ENCODE assay signal across 20 cellular contexts in genomic region chr14:93701562-93701961, GRCh38.
A peak's percentile ranks its signal among the peaks of the same experiment; 100 is the strongest.
DNase-seq lines count a peak whose midpoint lies in the region; ATAC-seq, FAIRE-seq and TF ChIP-seq lines count a peak whose summit lies in the region.
"Had no signal": no experiment of that assay in that cellular context is flagged by ENCODE, and none has a peak within 500 bp of the region (broad histone marks: within the 10 kb centered on the region; RNA-seq: fewer than 3 reads in every experiment).

No MANE protein-coding gene starts in this region.

- 0% methylated on average over 2 of the region's 2 CpGs for WGBS in A549 (ENCODE audit: missing lambda C conversion rate)
- WGBS in K562 (ENCODE audit: insufficient coverage, low coverage, missing lambda C conversion rate): 0% methylated on average over 2 of the region's 2 CpGs

- H3K79me2 ChIP-seq in K562 (ENCODE audit: control insufficient read depth, insufficient read depth, low read length): no peaks in the 10 kb centered on the region

- H2AFZ ChIP-seq in K562 (ENCODE audit: low read depth, low read length): no peak overlapping the region

- H3K9me3 ChIP-seq in A549: peaks cover 8% of the 10 kb centered on the region; the same call in 1 of the 3 replicates
- H3K9me3 ChIP-seq in HEK293 (ENCODE audit: control insufficient read depth, insufficient read depth, low read depth, low read length): no peaks in the 10 kb centered on the region; the same call in 1 of the 2 replicates
- no peaks in the 10 kb centered on the region for H3K9me3 ChIP-seq in K562 (replicated peaks; ENCODE audit: control insufficient read depth, insufficient read depth, low read depth, low read length)
- H3K9me3 ChIP-seq: Caco-2 had no signal

- peaks cover 3 to 11% of the 10 kb centered on the region in 2 experiments; a peak in 3 of 5 replicates for H3K27me3 ChIP-seq in K562 (ENCODE audit: control insufficient read depth in 2 of 2, insufficient read depth in 2 of 2, low read length in 2 of 2)
- H3K27me3 ChIP-seq: BLaER1 treated with 17β-estradiol and CSF1 and Interleukin-3, amounts not matched to agents 10 nM and 100 nM had no signal

- no peaks in the 10 kb centered on the region for H4K20me1 ChIP-seq in K562 (replicated peaks; ENCODE audit: control insufficient read depth, insufficient read depth, low read length)
- H4K20me1 ChIP-seq: BLaER1 treated with 17β-estradiol and CSF1 and Interleukin-3, amounts not matched to agents 10 nM and 100 nM had no signal

- no peak for TF ChIP-seq EP300 in A549 (IDR thresholded peaks at IDR 0.05)
- TF ChIP-seq EP300 in K562 (IDR thresholded peaks at IDR 0.05; ENCODE audit: low read length): no peak

- FAIRE-seq in A549 (lab: Jason Lieb, UNC) (no peak), K562 (lab: Jason Lieb, UNC) (no peak), urothelium cell line (lab: Jason Lieb, UNC) (no peak)
- FAIRE-seq: A204.1, D721Med, G401.6, GM12892, GM18507 had no signal

- BruUV-seq in K562 (replicated peaks; lab: Mats Ljungman, UMichigan): no TSS peak

- no peak overlapping the region for H3K9ac ChIP-seq in K562 (ENCODE audit: insufficient read depth in 1 of 2, low read depth in 2 of 2, low read length in 2 of 2)
- H3K9ac ChIP-seq: BLaER1 treated with 17β-estradiol and CSF1 and Interleukin-3, amounts not matched to agents 10 nM and 100 nM had no signal

- TF ChIP-seq CTCF in A549 (IDR thresholded peaks at IDR 0.05): no peak
- TF ChIP-seq CTCF in HEK293 (tag by site-specific recombination; IDR thresholded peaks at IDR 0.05): no peak
- no peak for TF ChIP-seq CTCF in K562 (IDR thresholded peaks at IDR 0.05 in 2 of 3, conservative IDR thresholded peaks at IDR 0.05 in 1 of 3; ENCODE audit: insufficient read depth in 2 of 3, low read depth in 1 of 3, low read length in 3 of 3)
- no peak for TF ChIP-seq CTCF in omental fat pad (IDR thresholded peaks at IDR 0.05)

- H3K36me3 ChIP-seq in HEK293 (ENCODE audit: control insufficient read depth in 2 of 2, insufficient read depth in 1 of 2, low read length in 2 of 2): no peaks in the 10 kb centered on the region
- H3K36me3 ChIP-seq in K562 (ENCODE audit: control insufficient read depth, insufficient read depth, low read length): no peaks in the 10 kb centered on the region
- H3K36me3 ChIP-seq: BLaER1 treated with 17β-estradiol and CSF1 and Interleukin-3, amounts not matched to agents 10 nM and 100 nM had no signal

- H3K4me3 ChIP-seq in A549 (no peak overlapping the region), HEK293 (ENCODE audit: low read depth, low read length) (no peak overlapping the region), K562 (no peak overlapping the region)
- H3K4me3 ChIP-seq: BLaER1 treated with 17β-estradiol and CSF1 and Interleukin-3, amounts not matched to agents 10 nM and 100 nM had no signal

- H3K4me2 ChIP-seq in A549 (no peak overlapping the region), K562 (ENCODE audit: insufficient read depth, low read length) (no peak overlapping the region)
- H3K4me2 ChIP-seq: BLaER1 treated with 17β-estradiol and CSF1 and Interleukin-3, amounts not matched to agents 10 nM and 100 nM had no signal

- in situ Hi-C loops in K562 (cut with MboI): no loop called here

- H3K27ac ChIP-seq in A549 (no peak overlapping the region), HEK293 (ENCODE audit: extremely low read depth, low read depth, low read length) (no peak overlapping the region), K562 (ENCODE audit: extremely low read depth, low read depth, low read length) (no peak overlapping the region)
- H3K27ac ChIP-seq: BLaER1 treated with 17β-estradiol and CSF1 and Interleukin-3, amounts not matched to agents 10 nM and 100 nM; C4-2B had no signal

- TF ChIP-seq RAD21 in A549 (conservative IDR thresholded peaks at IDR 0.05 in 1 of 2, IDR thresholded peaks at IDR 0.05 in 1 of 2) (no peak), K562 (CRISPR knock-in tag; conservative IDR thresholded peaks at IDR 0.05 in 1 of 2, IDR thresholded peaks at IDR 0.05 in 1 of 2) (no peak)

- intact Hi-C loops in K562 (cut with micrococcal nuclease): no loop called here

- DNase-seq in A549 (ENCODE audit: low read depth in 1 of 2, low spot score in 1 of 2) (no peak), K562 (ENCODE audit: extremely low read depth in 1 of 4, low spot score in 3 of 4) (no peak), urothelium cell line (ENCODE audit: low spot score) (no peak), omental fat pad (ENCODE audit: low spot score) (no peak)
- DNase-seq: 8988T; AML-193; Caco-2; Calu3; CD4-positive, alpha-beta T cell; CD8-positive, alpha-beta T cell; DMS79 treated with DMSO at 0.1 percent for 48 hours; GF-D8 had no signal

- TF ChIP-seq POLR2A in A549 (IDR thresholded peaks at IDR 0.05; ENCODE audit: low read length): no peak
- no peak for TF ChIP-seq POLR2A in K562 (conservative IDR thresholded peaks at IDR 0.05)

- H3K4me1 ChIP-seq in A549 (no peaks in the 10 kb centered on the region), HEK293 (ENCODE audit: control insufficient read depth, insufficient read depth, low read length) (no peaks in the 10 kb centered on the region), K562 (replicated peaks in 1 of 2; ENCODE audit: control insufficient read depth in 2 of 2, insufficient read depth in 2 of 2, low read length in 2 of 2) (no peaks in the 10 kb centered on the region)
- H3K4me1 ChIP-seq: BLaER1 treated with 17β-estradiol and CSF1 and Interleukin-3, amounts not matched to agents 10 nM and 100 nM; Caco-2 had no signal

- ATAC-seq in A549 (no peak), K562 (no peak), omental fat pad (ENCODE audit: low FRiP score) (no peak)
- ATAC-seq: CD8-positive, alpha-beta T cell had no signal

- POLR2A ChIA-PET in A549 (lab: Yijun Ruan, JAX) (no interaction called here), HEK293 (lab: Yijun Ruan, JAX) (no interaction called here), K562 (lab: Yijun Ruan, JAX) (no interaction called here)

- H3K9me1 ChIP-seq in K562 (ENCODE audit: control insufficient read depth, insufficient read depth, low read length): no peaks in the 10 kb centered on the region

- CTCF ChIA-PET in A549 (lab: Yijun Ruan, JAX) (no interaction called here), HEK293 (lab: Yijun Ruan, JAX) (interaction anchor here (0.6 kb wide), 1 partner anchor 469 kb away, joined by 3 read pairs; no protein-coding TSS in a partner anchor), K562 (lab: Yijun Ruan, JAX; ENCODE audit: low intra/inter-chr PET ratio) (interaction anchor here (0.6 kb wide), 1 partner anchor 575 kb away, joined by 5 read pairs; no protein-coding TSS in a partner anchor)

TF ChIP-seq in A549, 52 proteins besides CTCF, POLR2A, EP300 and RAD21:
- TF ChIP-seq USF2 (IDR thresholded peaks at IDR 0.05): peak; percentile 62
- no peak for TF ChIP-seq MAX (IDR thresholded peaks at IDR 0.05)

TF ChIP-seq in HEK293, 187 proteins besides CTCF, POLR2A, EP300 and RAD21:
- 0 out of 2 replicates have a peak, but pooled peaks have one; percentile 18 for TF ChIP-seq ZNF449 (tag by site-specific recombination; IDR thresholded peaks at IDR 0.05)
- no peak for TF ChIP-seq ZNF530 (tag by site-specific recombination; IDR thresholded peaks at IDR 0.05; ENCODE audit: low read depth)

TF ChIP-seq in K562, 482 proteins besides CTCF, POLR2A, EP300 and RAD21:
- no peak for TF ChIP-seq DDX20 (tag; IDR thresholded peaks at IDR 0.05; ENCODE audit: low read depth)
- peak; percentile 83 for TF ChIP-seq TFE3 (CRISPR knock-in tag; IDR thresholded peaks at IDR 0.05)
- no peak for TF ChIP-seq HDAC8 (tag; IDR thresholded peaks at IDR 0.05)
- TF ChIP-seq HNRNPK (IDR thresholded peaks at IDR 0.05; ENCODE audit: low read depth, low read length, poor library complexity, severe bottlenecking): no peak
